Comparison of ENCODE assay signal across 8 cellular contexts in the genomic region with DNA sequence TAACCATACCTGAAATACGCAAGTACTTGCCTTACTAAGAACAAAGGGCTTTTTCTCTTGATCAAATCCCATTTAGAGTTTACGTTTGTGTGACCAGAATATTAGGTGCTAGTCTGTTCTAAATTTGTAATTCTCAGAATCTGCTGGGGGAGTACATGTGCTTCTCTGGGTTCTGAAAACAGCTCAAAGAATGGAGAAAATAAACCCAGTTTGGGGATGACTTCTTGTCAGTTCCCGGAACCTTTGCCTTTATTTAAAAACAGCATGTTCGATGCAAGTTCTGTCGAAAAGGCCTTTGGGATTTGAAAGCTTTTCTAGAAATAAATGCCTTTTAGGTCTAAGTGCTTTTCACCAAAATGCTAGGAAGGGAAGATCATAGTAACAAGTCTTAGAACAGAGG.
DNase-seq lines count a peak whose midpoint lies in the region; ATAC-seq lines count a peak whose summit lies in the region.

No MANE protein-coding gene starts in this region.

- H3K27ac ChIP-seq in muscle layer of colon (ENCODE audit: low read depth, low read length) (peak overlapping the region; percentile 86), urinary bladder (ENCODE audit: low read depth) (peak overlapping the region; percentile 76)

- H3K36me3 ChIP-seq in muscle layer of colon (ENCODE audit: insufficient read depth, low read length) (peaks cover 19% of the 10 kb centered on the region), urinary bladder (ENCODE audit: insufficient read depth) (peaks cover 3% of the 10 kb centered on the region)

- peak overlapping the region; percentile 100 for H3K27ac Mint-ChIP-seq in activated naive CD4-positive, alpha-beta T cell treated with anti-CD3 and anti-CD28 coated beads, Interleukin-2, amount 10 ng/mL, durations not matched to agents 7 days and 5 days
- peak overlapping the region; percentile 88 for H3K27ac Mint-ChIP-seq in central memory CD8-positive, alpha-beta T cell (ENCODE audit: low read depth)

- no peak for DNase-seq in activated naive CD4-positive, alpha-beta T cell treated with anti-CD3 and anti-CD28 coated beads, Interleukin-2, amount 10 ng/mL, durations not matched to agents 7 days and 5 days
- DNase-seq in activated naive CD4-positive, alpha-beta T cell treated with Interleukin-2 at 50 U/mL for 16 hours, result no peak
- DNase-seq in central memory CD8-positive, alpha-beta T cell (ENCODE audit: low spot score in 2 of 2), result no peak

- CTCF ChIA-PET in activated naive CD4-positive, alpha-beta T cell treated with anti-CD3 and anti-CD28 coated beads, Interleukin-2, amount 10 ng/mL, durations not matched to agents 7 days and 5 days (lab: Charles Lee), result interaction anchor here (1.3 to 4.1 kb wide), 6 partner anchors 9 to 195 kb away, joined by 3 to 43 read pairs (median 6); no protein-coding TSS in a partner anchor

- H3K4me1 Mint-ChIP-seq in activated naive CD4-positive, alpha-beta T cell treated with anti-CD3 and anti-CD28 coated beads, Interleukin-2, amount 10 ng/mL, durations not matched to agents 7 days and 5 days, result peaks cover 98% of the 10 kb centered on the region
- H3K4me1 Mint-ChIP-seq in central memory CD8-positive, alpha-beta T cell, result peaks cover 86% of the 10 kb centered on the region

- H3K9me3 Mint-ChIP-seq in activated naive CD4-positive, alpha-beta T cell treated with anti-CD3 and anti-CD28 coated beads, Interleukin-2, amount 10 ng/mL, durations not matched to agents 7 days and 5 days, result no peaks in the 10 kb centered on the region
- H3K9me3 Mint-ChIP-seq in central memory CD8-positive, alpha-beta T cell, result no peaks in the 10 kb centered on the region

- 44% methylated on average over 5 of the region's 5 CpGs for WGBS in urinary bladder

- no peak for ATAC-seq in central memory CD8-positive, alpha-beta T cell (replicated peaks; ENCODE audit: extremely low read depth, poor library complexity, severe bottlenecking)
- ATAC-seq in GM21423 (IDR thresholded peaks at IDR 0.05; ENCODE audit: unreplicated experiment) (no peak), HG02981 (IDR thresholded peaks at IDR 0.05; ENCODE audit: unreplicated experiment) (no peak), HG03342 (IDR thresholded peaks at IDR 0.05; ENCODE audit: unreplicated experiment) (no peak)

- no peaks in the 10 kb centered on the region for H3K27me3 Mint-ChIP-seq in activated naive CD4-positive, alpha-beta T cell treated with anti-CD3 and anti-CD28 coated beads, Interleukin-2, amount 10 ng/mL, durations not matched to agents 7 days and 5 days
- no peaks in the 10 kb centered on the region for H3K27me3 Mint-ChIP-seq in central memory CD8-positive, alpha-beta T cell

- peaks cover 62% of the 10 kb centered on the region for H3K36me3 Mint-ChIP-seq in activated naive CD4-positive, alpha-beta T cell treated with anti-CD3 and anti-CD28 coated beads, Interleukin-2, amount 10 ng/mL, durations not matched to agents 7 days and 5 days
- peaks cover 23% of the 10 kb centered on the region for H3K36me3 Mint-ChIP-seq in central memory CD8-positive, alpha-beta T cell (ENCODE audit: insufficient read depth)

- H3K4me3 Mint-ChIP-seq in activated naive CD4-positive, alpha-beta T cell treated with anti-CD3 and anti-CD28 coated beads, Interleukin-2, amount 10 ng/mL, durations not matched to agents 7 days and 5 days, result peak overlapping the region; percentile 94
- H3K4me3 Mint-ChIP-seq in central memory CD8-positive, alpha-beta T cell, result peak overlapping the region; percentile 87

- H3K4me1 ChIP-seq in muscle layer of colon (ENCODE audit: insufficient read depth, low read length) (peaks cover 49% of the 10 kb centered on the region), urinary bladder (ENCODE audit: insufficient read depth) (peaks cover 3% of the 10 kb centered on the region)

- H3K9me3 ChIP-seq in muscle layer of colon (ENCODE audit: low read length), result no peaks in the 10 kb centered on the region

- peak overlapping the region in 1 of 2 donors; percentile 68 for H3K4me3 ChIP-seq in muscle layer of colon (ENCODE audit: low read depth in 1 of 2, low read length in 2 of 2)
- no peak overlapping the region for H3K4me3 ChIP-seq in urinary bladder (ENCODE audit: low read depth, low read length)

- H3K9ac ChIP-seq in muscle layer of colon (ENCODE audit: low read length), result peak overlapping the region; percentile 72

- no peaks in the 10 kb centered on the region for H3K27me3 ChIP-seq in muscle layer of colon (ENCODE audit: control insufficient read depth in 1 of 2, insufficient read depth in 2 of 2, low read length in 2 of 2)
